In the genomic region with DNA sequence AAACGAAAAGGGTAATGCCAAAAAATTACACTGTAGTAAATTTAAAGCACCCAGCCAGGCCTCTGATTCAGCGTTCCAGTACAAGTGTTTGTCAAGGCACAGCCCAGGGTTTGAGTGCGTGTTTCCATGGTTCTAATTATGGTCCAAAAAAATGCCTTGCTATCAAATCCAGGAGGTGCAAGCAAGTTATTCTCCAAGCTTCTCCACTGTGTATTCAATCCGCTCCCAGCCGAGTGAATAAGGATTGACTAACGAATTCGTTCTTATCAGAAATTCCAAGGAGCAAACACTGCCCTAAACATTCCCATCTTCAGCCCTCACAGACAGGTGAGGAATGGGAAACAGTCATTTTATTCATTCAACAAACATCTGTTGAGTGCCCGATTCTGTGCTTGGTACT, we compare ENCODE assay signal across 18 cellular contexts.
A peak's percentile ranks its signal among the peaks of the same experiment; 100 is the strongest.
DNase-seq lines count a peak whose midpoint lies in the region; ATAC-seq and TF ChIP-seq lines count a peak whose summit lies in the region.
"Had no signal": no experiment of that assay in that cellular context is flagged by ENCODE, and none has a peak within 500 bp of the region (broad histone marks: within the 10 kb centered on the region; RNA-seq: fewer than 3 reads in every experiment).

No MANE protein-coding gene starts in this region.

- ATAC-seq in Right ventricle myocardium inferior (peak; percentile 49), heart left ventricle (peak; percentile 53 to 65 (median 58)), left ventricle myocardium superior (peak; percentile 75), HG02970 (IDR thresholded peaks at IDR 0.05; ENCODE audit: low FRiP score, unreplicated experiment) (no peak)
- ATAC-seq: CD8-positive, alpha-beta T cell had no signal

- no peak for TF ChIP-seq RAD21 in neural cell (conservative IDR thresholded peaks at IDR 0.05)

- no peaks in the 10 kb centered on the region for H3K36me3 ChIP-seq in right atrium auricular region
- H3K36me3 ChIP-seq in heart left ventricle = peaks cover 0 to 12% (median 0%) of the 10 kb centered on the region in 9 donors
- no peaks in the 10 kb centered on the region for H3K36me3 ChIP-seq in neural cell (ENCODE audit: insufficient read depth, low read length)

- TF ChIP-seq EP300 in neural cell (conservative IDR thresholded peaks at IDR 0.05; ENCODE audit: poor library complexity, severe bottlenecking) = no peak

- no peaks in the 10 kb centered on the region for H4K20me1 ChIP-seq in neural cell (ENCODE audit: insufficient read depth)
- H4K20me1 ChIP-seq: BLaER1 had no signal

- H3K27me3 ChIP-seq in right atrium auricular region (no peaks in the 10 kb centered on the region), heart left ventricle (no peaks in the 10 kb centered on the region), neural cell (ENCODE audit: insufficient read depth, low read depth, low read length) (no peaks in the 10 kb centered on the region)
- H3K27me3 ChIP-seq: BLaER1 had no signal

- DNase-seq in Right ventricle myocardium inferior (ENCODE audit: missing footprints) (no peak), right atrium auricular region (ENCODE audit: low spot score) (no peak), heart left ventricle (no peak), left ventricle myocardium superior (no peak), substantia nigra (lab: John Stamatoyannopoulos, UW) (no peak), NCI-H510A (lab: John Stamatoyannopoulos, UW) (no peak)
- DNase-seq: Caco-2; CD4-positive, CD25-positive, alpha-beta regulatory T cell; CD8-positive, alpha-beta T cell; DMS153; DND-41; GOT3; HCEC 1CT had no signal

- no peak for TF ChIP-seq CTCF in right atrium auricular region (IDR thresholded peaks at IDR 0.05)
- TF ChIP-seq CTCF in heart left ventricle (IDR thresholded peaks at IDR 0.05) = no peak
- no peak for TF ChIP-seq CTCF in neural cell (IDR thresholded peaks at IDR 0.05; ENCODE audit: poor library complexity, severe bottlenecking)

- no peak for TF ChIP-seq POLR2A in heart left ventricle (IDR thresholded peaks at IDR 0.05)

- H3K9ac ChIP-seq in neural cell (ENCODE audit: low read length) = no peak overlapping the region
- H3K9ac ChIP-seq: BLaER1 had no signal

- intact Hi-C loops in Right ventricle myocardium inferior (cut with DNase I) (loop anchor here (5.0 kb wide), 1 partner anchor 41 kb away; no protein-coding TSS in a partner anchor), heart left ventricle (cut with DNase I) (no loop called here), left ventricle myocardium superior (cut with micrococcal nuclease) (no loop called here)

- H3K4me1 ChIP-seq in right atrium auricular region = no peaks in the 10 kb centered on the region
- H3K4me1 ChIP-seq in heart left ventricle = peaks cover 0 to 43% (median 8%) of the 10 kb centered on the region in 12 donors
- H3K4me1 ChIP-seq: BLaER1, Caco-2 had no signal

- no peak overlapping the region for H2AFZ ChIP-seq in neural cell (ENCODE audit: low read depth, low read length)

- WGBS in heart left ventricle, 4 donors = 56 to 64% (median 57%) methylated on average over 8 of the region's 8 CpGs

- H3K4me2 ChIP-seq in neural cell (ENCODE audit: low read length) = no peak overlapping the region
- H3K4me2 ChIP-seq: BLaER1 had no signal

- no peaks in the 10 kb centered on the region for H3K9me3 ChIP-seq in right atrium auricular region
- no peaks in the 10 kb centered on the region for H3K9me3 ChIP-seq in heart left ventricle
- no peaks in the 10 kb centered on the region for H3K9me3 ChIP-seq in neural cell (ENCODE audit: low read length)
- H3K9me3 ChIP-seq: BLaER1, Caco-2 had no signal

- H3F3A ChIP-seq in neural cell (ENCODE audit: insufficient read depth, low read length, poor library complexity, severe bottlenecking) = no peaks in the 10 kb centered on the region

- no peaks in the 10 kb centered on the region for H3K79me2 ChIP-seq in neural cell (replicated peaks; ENCODE audit: insufficient read depth, low read length)

- H3K4me3 ChIP-seq in right atrium auricular region (no peak overlapping the region), heart left ventricle (no peak overlapping the region), neural cell (ENCODE audit: low read length) (peak overlapping the region; percentile 46)
- H3K4me3 ChIP-seq: BLaER1 had no signal

- H3K9me2 ChIP-seq in neural cell (ENCODE audit: insufficient read depth, low read length) = no peaks in the 10 kb centered on the region

- H3K27ac ChIP-seq in right atrium auricular region = no peak overlapping the region
- H3K27ac ChIP-seq in heart left ventricle = peak overlapping the region in 9 of 12 donors; percentile 26 to 95 (median 79)
- no peak overlapping the region for H3K27ac ChIP-seq in neural cell (ENCODE audit: low read length)
- no peak overlapping the region for H3K27ac ChIP-seq in substantia nigra (ENCODE audit: low read depth, low read length, poor library complexity, severe bottlenecking)
- H3K27ac ChIP-seq: 22Rv1, BLaER1, C4-2B had no signal

TF ChIP-seq in neural cell, 6 proteins besides CTCF, POLR2A, EP300 and RAD21:
- TF ChIP-seq TAF1 (IDR thresholded peaks at IDR 0.05; ENCODE audit: low read depth) = no peak

Comparison
In these comparisons a context has a peak if more than half of its experiments do, and no peak if none do; other contexts are left out.
1. H3K27ac ChIP-seq: peak in heart left ventricle (9 of 12); none in right atrium auricular region (0 of 2), neural cell (single experiment) and substantia nigra (single experiment).